20 cellular contexts compared by ENCODE assay signal in genomic region chr6:160036331-160036695, GRCh38.
DNase-seq lines count a peak whose midpoint lies in the region; ATAC-seq and TF ChIP-seq lines count a peak whose summit lies in the region.
"Had no signal": no experiment of that assay in that cellular context is flagged by ENCODE, and none has a peak within 500 bp of the region (broad histone marks: within the 10 kb centered on the region; RNA-seq: fewer than 3 reads in every experiment).

No MANE protein-coding gene starts in this region.

- intact Hi-C loops in right cardiac atrium (cut with DNase I) = loop anchor here in 2 of 4 donors (10.0 kb wide), 2 partner anchors 62 to 72 kb away; partner anchors contain the start of gene IGF2R (in 1 of the 2)

- H3K4me3 ChIP-seq in right cardiac atrium (ENCODE audit: low read length) (no peak overlapping the region), skeletal muscle tissue (ENCODE audit: low read length in 3 of 3) (peak overlapping the region in 1 of 3 donors; percentile 11)
- H3K4me3 ChIP-seq: left lung, Peyer's patch, spleen had no signal

- ATAC-seq in right cardiac atrium (peak; percentile 18 to 29), T-cell (replicated peaks in 1 of 4) (no peak)
- no peak for ATAC-seq in activated CD8-positive, alpha-beta memory T cell treated with anti-CD3 and anti-CD28 coated beads, Interleukin-2, amount 10 ng/mL, durations not matched to agents 7 days and 5 days
- ATAC-seq: HCT116 had no signal

- peaks cover 51 to 55% (median 51%) of the 10 kb centered on the region in 3 donors for H3K36me3 ChIP-seq in skeletal muscle tissue (ENCODE audit: control insufficient read depth in 3 of 3, insufficient read depth in 3 of 3, low read length in 3 of 3)

- TF ChIP-seq CTCF in HFFc6 (IDR thresholded peaks at IDR 0.05) (no peak), brain (conservative IDR thresholded peaks at IDR 0.05) (no peak)

- H3K36me3 Mint-ChIP-seq in HFFc6 (ENCODE audit: low read depth) (peaks cover 62% of the 10 kb centered on the region), brain (peaks cover 65% of the 10 kb centered on the region), T-cell (peaks cover 75% of the 10 kb centered on the region)
- peaks cover 51% of the 10 kb centered on the region for H3K36me3 Mint-ChIP-seq in activated CD8-positive, alpha-beta memory T cell treated with anti-CD3 and anti-CD28 coated beads, Interleukin-2, amount 10 ng/mL, durations not matched to agents 7 days and 5 days

- H3K27me3 ChIP-seq in right cardiac atrium (ENCODE audit: control insufficient read depth, insufficient read depth) (no peaks in the 10 kb centered on the region), skeletal muscle tissue (ENCODE audit: control insufficient read depth in 3 of 3, insufficient read depth in 3 of 3, low read length in 3 of 3) (no peaks in the 10 kb centered on the region)
- H3K27me3 ChIP-seq: BE2C, left lung, Peyer's patch, spleen had no signal

- peak overlapping the region; percentile 69 for H3K27ac ChIP-seq in right cardiac atrium (ENCODE audit: low read length)
- H3K27ac ChIP-seq in skeletal muscle tissue (ENCODE audit: low read depth, low read length) = peak overlapping the region; percentile 63
- no peak overlapping the region for H3K27ac ChIP-seq in substantia nigra (ENCODE audit: low read depth, low read length, poor library complexity, severe bottlenecking)
- H3K27ac ChIP-seq: left lung, Peyer's patch, spleen had no signal

- peaks cover 67% of the 10 kb centered on the region for H3K4me1 Mint-ChIP-seq in HFFc6 (ENCODE audit: low read depth)
- H3K4me1 Mint-ChIP-seq in brain = peaks cover 24% of the 10 kb centered on the region
- peaks cover 11% of the 10 kb centered on the region for H3K4me1 Mint-ChIP-seq in activated CD8-positive, alpha-beta memory T cell treated with anti-CD3 and anti-CD28 coated beads, Interleukin-2, amount 10 ng/mL, durations not matched to agents 7 days and 5 days
- peaks cover 24 to 32% (median 24%) of the 10 kb centered on the region in 3 donors for H3K4me1 Mint-ChIP-seq in T-cell

- H3K27ac Mint-ChIP-seq in HFFc6 (peak overlapping the region; percentile 89), brain (peak overlapping the region in 4 of 5 experiments; percentile 18 to 90 (median 45)), T-cell (peak overlapping the region in 1 of 2 donors; percentile 61)
- no peak overlapping the region for H3K27ac Mint-ChIP-seq in activated CD8-positive, alpha-beta memory T cell treated with anti-CD3 and anti-CD28 coated beads, Interleukin-2, amount 10 ng/mL, durations not matched to agents 7 days and 5 days

- POLR2A ChIA-PET in T-cell (lab: Charles Lee) = interaction anchor here in 1 of 2 donors (0.6 kb wide), 1 partner anchor 19 kb away, joined by 3 read pairs; no protein-coding TSS in a partner anchor

- no peaks in the 10 kb centered on the region for H3K9me3 ChIP-seq in right cardiac atrium (ENCODE audit: control insufficient read depth, low read length)
- H3K9me3 ChIP-seq in skeletal muscle tissue (ENCODE audit: control insufficient read depth in 3 of 3, low read length in 3 of 3) = no peaks in the 10 kb centered on the region
- H3K9me3 ChIP-seq: BE2C, left lung, Peyer's patch, spleen had no signal

- DNase-seq in HFFc6 = no peak
- peak in 2 of 3 donors; percentile 41 to 55 for DNase-seq in right cardiac atrium
- DNase-seq in cerebellum (ENCODE audit: low spot score) = no peak
- DNase-seq in activated CD8-positive, alpha-beta memory T cell treated with anti-CD3 and anti-CD28 coated beads, Interleukin-2, amount 10 ng/mL, durations not matched to agents 7 days and 5 days = no peak
- DNase-seq in T-cell = no peak
- DNase-seq in substantia nigra (lab: John Stamatoyannopoulos, UW) = no peak
- DNase-seq: activated CD4-positive, alpha-beta T cell treated with anti-CD3 and anti-CD28 coated beads, Interleukin-2, amount 50 U/mL, for 1 hour; BE2C; caudate nucleus; DMS53; hypothalamus; left lung; NCI-H1694; NCI-H524 treated with DMSO at 0.1 percent for 48 hours; Peyer's patch; spleen; trophoblast cell had no signal

- peak overlapping the region; percentile 46 for H3K4me3 Mint-ChIP-seq in HFFc6
- no peak overlapping the region for H3K4me3 Mint-ChIP-seq in brain
- H3K4me3 Mint-ChIP-seq in activated CD8-positive, alpha-beta memory T cell treated with anti-CD3 and anti-CD28 coated beads, Interleukin-2, amount 10 ng/mL, durations not matched to agents 7 days and 5 days = no peak overlapping the region
- H3K4me3 Mint-ChIP-seq in T-cell = no peak overlapping the region

- peak overlapping the region in 1 of 3 donors; percentile 36 for H3K9ac ChIP-seq in skeletal muscle tissue (ENCODE audit: low read depth in 1 of 3, low read length in 3 of 3)

- WGBS in right cardiac atrium = 69% methylated on average over 6 of the region's 6 CpGs

- CTCF ChIA-PET in activated CD8-positive, alpha-beta memory T cell treated with anti-CD3 and anti-CD28 coated beads, Interleukin-2, amount 10 ng/mL, durations not matched to agents 7 days and 5 days (lab: Charles Lee) = no interaction called here
- CTCF ChIA-PET in T-cell (lab: Charles Lee) = no interaction called here

- H3K27me3 Mint-ChIP-seq in HFFc6 (ENCODE audit: insufficient read depth) = no peaks in the 10 kb centered on the region; the same call in none of the 2 replicates
- no peaks in the 10 kb centered on the region for H3K27me3 Mint-ChIP-seq in brain
- no peaks in the 10 kb centered on the region for H3K27me3 Mint-ChIP-seq in activated CD8-positive, alpha-beta memory T cell treated with anti-CD3 and anti-CD28 coated beads, Interleukin-2, amount 10 ng/mL, durations not matched to agents 7 days and 5 days
- no peaks in the 10 kb centered on the region for H3K27me3 Mint-ChIP-seq in T-cell

- peaks cover 4% of the 10 kb centered on the region for H3K4me1 ChIP-seq in right cardiac atrium (ENCODE audit: control insufficient read depth, insufficient read depth, low read length)
- peaks cover 25 to 36% (median 27%) of the 10 kb centered on the region in 3 donors for H3K4me1 ChIP-seq in skeletal muscle tissue (ENCODE audit: control insufficient read depth in 3 of 3, insufficient read depth in 3 of 3, low read length in 3 of 3)
- H3K4me1 ChIP-seq: BE2C, left lung, Peyer's patch, spleen had no signal

- H3K9me3 Mint-ChIP-seq in HFFc6 (no peaks in the 10 kb centered on the region), brain (no peaks in the 10 kb centered on the region), T-cell (no peaks in the 10 kb centered on the region)
- H3K9me3 Mint-ChIP-seq in activated CD8-positive, alpha-beta memory T cell treated with anti-CD3 and anti-CD28 coated beads, Interleukin-2, amount 10 ng/mL, durations not matched to agents 7 days and 5 days (ENCODE audit: low read depth) = no peaks in the 10 kb centered on the region

Comparison
In these comparisons a context has a peak if more than half of its experiments do, and no peak if none do; other contexts are left out.
1. DNase-seq: peak in right cardiac atrium (2 of 3); none in HFFc6 (single experiment), cerebellum (single experiment), activated CD8-positive, alpha-beta memory T cell treated with anti-CD3 and anti-CD28 coated beads, Interleukin-2, amount 10 ng/mL, durations not matched to agents 7 days and 5 days (single experiment), T-cell (0 of 34) and substantia nigra (0 of 49).
2. ATAC-seq: peak in right cardiac atrium (2 of 2); none in activated CD8-positive, alpha-beta memory T cell treated with anti-CD3 and anti-CD28 coated beads, Interleukin-2, amount 10 ng/mL, durations not matched to agents 7 days and 5 days (single experiment) and T-cell (0 of 4).